Comparison of ENCODE assay signal across 8 cellular contexts in the genomic region with DNA sequence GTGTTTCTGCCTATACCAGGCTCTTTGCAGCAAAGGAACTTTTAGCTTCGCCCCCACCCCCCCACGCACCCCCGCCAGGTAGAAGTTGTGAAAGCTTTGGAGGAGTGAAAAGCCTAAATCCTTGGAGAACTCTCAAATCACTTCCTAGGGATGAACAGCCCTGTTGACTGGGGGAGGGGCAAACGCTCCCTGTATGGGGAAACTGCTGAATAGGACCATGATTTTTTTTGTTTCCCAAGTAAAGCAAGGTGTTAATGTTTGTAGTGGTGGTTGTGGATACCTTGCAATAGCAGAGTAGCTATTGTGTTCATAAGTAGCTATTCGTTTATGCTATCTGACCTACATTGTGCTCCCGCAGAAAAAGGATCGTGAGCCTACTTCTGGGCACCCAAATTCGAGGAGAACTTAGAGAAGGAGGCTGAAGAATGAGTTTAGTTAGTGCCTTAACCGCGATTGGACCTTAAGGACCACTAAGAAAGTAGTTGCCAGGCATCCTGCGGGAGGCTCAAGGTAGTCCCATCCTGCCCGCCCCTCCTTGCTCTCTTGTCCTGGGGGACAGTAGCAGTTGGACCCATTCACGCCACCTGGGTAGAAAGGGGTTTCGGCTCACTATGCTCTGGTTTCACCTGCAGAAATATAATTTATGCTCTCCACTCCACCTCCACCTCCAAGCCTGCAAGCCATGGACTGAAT. TPM values are rescaled to one million over a fixed set of nuclear protein-coding genes. Genes with fewer than 3 reads are reported as not detected.
DNase-seq lines count a peak whose midpoint lies in the region; ATAC-seq and TF ChIP-seq lines count a peak whose summit lies in the region.

No MANE protein-coding gene starts in this region.

- DNase-seq in PC-9 (no peak), epithelial cell of esophagus (ENCODE audit: low read depth) (peak; percentile 42), nephron progenitor cell (no peak), cerebellum (ENCODE audit: low spot score) (no peak), HPDE6-E6E7 (ENCODE audit: extremely low spot score) (no peak), SIG-M5 treated with dmso at 0.1 percent for 504 hours (lab: John Stamatoyannopoulos, UW; ENCODE audit: unreplicated experiment) (no peak)

- H3K4me3 Mint-ChIP-seq in nephron progenitor cell: peak overlapping the region; percentile 97

- H3K4me1 ChIP-seq in PC-9 (replicated peaks; ENCODE audit: insufficient read depth): peaks cover 54% of the 10 kb centered on the region

- TF ChIP-seq CTCF in PC-9 (conservative IDR thresholded peaks at IDR 0.05) (no peak), epithelial cell of esophagus (IDR thresholded peaks at IDR 0.05; ENCODE audit: insufficient read depth, low read depth, low read length, missing control alignments) (no peak), nephron progenitor cell (IDR thresholded peaks at IDR 0.05) (no peak)

- H3K4me1 Mint-ChIP-seq in nephron progenitor cell: peaks cover 54% of the 10 kb centered on the region

- H4K20me1 ChIP-seq in PC-9 (ENCODE audit: insufficient read depth): peaks cover 8% of the 10 kb centered on the region; the same call in 1 of the 2 replicates

- no TSS peak for BruUV-seq in PC-9 (replicated peaks; lab: Mats Ljungman, UMichigan)

- peaks cover 3% of the 10 kb centered on the region for H3K27me3 Mint-ChIP-seq in nephron progenitor cell (ENCODE audit: low read depth, poor library complexity)

- no peaks in the 10 kb centered on the region for H3K27me3 ChIP-seq in PC-9 (ENCODE audit: insufficient read depth, low read depth)

- peak overlapping the region; percentile 83 for H2AFZ ChIP-seq in PC-9

- peaks cover 29% of the 10 kb centered on the region for H3K36me3 Mint-ChIP-seq in nephron progenitor cell (ENCODE audit: low read depth)

- intact Hi-C loops in PC-9 (cut with micrococcal nuclease; ENCODE audit: unreplicated experiment): loop anchor here (5.0 kb wide), 1 partner anchor 358 kb away; a partner anchor contains a TSS

- ATAC-seq in HG02763 (IDR thresholded peaks at IDR 0.05; ENCODE audit: unreplicated experiment): no peak

- peaks cover 28% of the 10 kb centered on the region for H3K36me3 ChIP-seq in PC-9 (ENCODE audit: low read depth)

- H3K27ac ChIP-seq in PC-9: peak overlapping the region; percentile 89

- H3K79me2 ChIP-seq in PC-9 (ENCODE audit: low read depth): peaks cover 33% of the 10 kb centered on the region

- H3F3A ChIP-seq in PC-9 (ENCODE audit: insufficient read depth, low read depth): peaks cover 38% of the 10 kb centered on the region

- no peaks in the 10 kb centered on the region for H3K9me3 Mint-ChIP-seq in nephron progenitor cell

- CTCF ChIA-PET in PC-9 (lab: Charles Lee): interaction anchor here (0.6 kb wide), 1 partner anchor 69 kb away, joined by 6 read pairs; no protein-coding TSS in a partner anchor

- H3K4me3 ChIP-seq in GM08714 (ENCODE audit: low read length) (peak overlapping the region; percentile 55; the same call in 1 of the 2 replicates), PC-9 (peak overlapping the region; percentile 85; the same call in 1 of the 2 replicates), epithelial cell of esophagus (ENCODE audit: low read length) (peak overlapping the region; percentile 71)

- peak overlapping the region; percentile 75 for H3K27ac Mint-ChIP-seq in nephron progenitor cell

- H3K4me2 ChIP-seq in PC-9: peak overlapping the region; percentile 89

- H3K9me2 ChIP-seq in PC-9 (ENCODE audit: insufficient read depth): no peaks in the 10 kb centered on the region

- POLR2A ChIA-PET in PC-9 (lab: Charles Lee; ENCODE audit: unreplicated experiment): interaction anchor here (0.5 to 0.8 kb wide), 8 partner anchors 36 to 550 kb away, joined by 3 to 6 read pairs (median 4); a partner anchor contains a TSS

- no peaks in the 10 kb centered on the region for H3K9me3 ChIP-seq in PC-9 (ENCODE audit: insufficient read depth, low read depth)

RNA-seq across cellular contexts. Expression of a gene that starts 0.9 kb away (rescaled TPM):
- total RNA-seq in PC-9 (2021): 30.2 and 34.8 TPM in 2 replicates
- 32.0 TPM for total RNA-seq in cerebellum
